8 cellular contexts compared by ENCODE assay signal in the genomic region with DNA sequence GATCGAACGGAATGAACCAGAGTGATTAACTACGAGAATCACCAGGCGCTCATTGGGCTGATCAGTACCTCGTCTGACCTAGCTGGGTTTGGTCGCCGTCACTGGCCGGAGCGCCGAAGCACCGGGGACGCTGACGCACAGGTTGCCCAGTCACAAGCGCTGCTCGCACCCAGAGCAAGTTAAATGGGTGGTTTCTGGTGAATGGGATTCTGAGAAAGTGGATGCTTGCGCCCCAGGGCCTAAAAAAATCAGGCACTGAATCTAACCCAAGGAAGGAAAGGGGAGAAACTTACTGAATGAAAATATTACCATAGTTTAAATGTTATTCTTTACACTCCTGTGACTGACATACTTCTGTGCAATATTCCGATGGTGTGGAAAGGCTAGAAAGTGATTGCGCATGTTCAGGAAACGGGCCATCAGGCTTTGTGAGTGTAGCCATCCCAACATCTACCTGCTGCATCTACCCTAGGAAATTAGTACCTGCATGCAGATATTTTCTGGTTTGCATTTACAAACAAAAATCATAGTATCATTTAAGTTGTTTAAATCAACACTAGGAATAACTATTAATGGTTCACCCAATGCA. TPM values are rescaled to one million over a fixed set of nuclear protein-coding genes. Genes with fewer than 3 reads are reported as not detected.
A peak's percentile ranks its signal among the peaks of the same experiment; 100 is the strongest.
DNase-seq lines count a peak whose midpoint lies in the region; ATAC-seq, FAIRE-seq and TF ChIP-seq lines count a peak whose summit lies in the region.

No MANE protein-coding gene starts in this region.

- H3K9me3 Mint-ChIP-seq in chondrocyte (ENCODE audit: low read depth), result no peaks in the 10 kb centered on the region

- H3K4me1 Mint-ChIP-seq in chondrocyte (ENCODE audit: low read depth), result peaks cover 12% of the 10 kb centered on the region

- H4K20me1 ChIP-seq in KMS-11 (ENCODE audit: insufficient read depth), result no peaks in the 10 kb centered on the region

- no peak for TF ChIP-seq CTCF in KMS-11 (conservative IDR thresholded peaks at IDR 0.05; ENCODE audit: low read depth, low read length)
- TF ChIP-seq CTCF in chondrocyte (IDR thresholded peaks at IDR 0.05), result no peak
- no peak for TF ChIP-seq CTCF in uterus (IDR thresholded peaks at IDR 0.05)

- H3K4me1 ChIP-seq in KMS-11 (ENCODE audit: low read depth, poor library complexity, severe bottlenecking) (peaks cover 27% of the 10 kb centered on the region), uterus (no peaks in the 10 kb centered on the region)

- DNase-seq in AG20443 (ENCODE audit: low spot score), result peak; percentile 32
- DNase-seq in chondrocyte (ENCODE audit: low spot score), result no peak
- DNase-seq in lung microvascular endothelial cell (ENCODE audit: low read depth in 2 of 2), result peak; percentile 46 to 48
- no peak for DNase-seq in uterus
- DNase-seq in RCC 7860 (ENCODE audit: low spot score), result no peak

- peak overlapping the region; percentile 94 for H2AFZ ChIP-seq in KMS-11 (ENCODE audit: low read depth)

- H3K27me3 ChIP-seq in KMS-11 (ENCODE audit: insufficient read depth, low read depth) (no peaks in the 10 kb centered on the region), uterus (no peaks in the 10 kb centered on the region)

- H3K36me3 Mint-ChIP-seq in chondrocyte (ENCODE audit: low read depth), result no peaks in the 10 kb centered on the region

- H3K36me3 ChIP-seq in KMS-11 (ENCODE audit: insufficient read depth) (no peaks in the 10 kb centered on the region), uterus (no peaks in the 10 kb centered on the region)

- H3K27ac Mint-ChIP-seq in chondrocyte (ENCODE audit: unreplicated experiment), result no peak overlapping the region

- H3K9me3 ChIP-seq in uterus, result no peaks in the 10 kb centered on the region

- no peak for FAIRE-seq in RCC 7860 (lab: Jason Lieb, UNC)

- TF ChIP-seq POLR2A in uterus (IDR thresholded peaks at IDR 0.05), result no peak

- intact Hi-C loops in uterus (cut with DNase I; ENCODE audit: low total_unique reads), result no loop called here

- H3K27me3 Mint-ChIP-seq in chondrocyte (ENCODE audit: low read depth), result no peaks in the 10 kb centered on the region

- peak overlapping the region; percentile 70 for H3K9ac ChIP-seq in KMS-11

- H3K4me3 Mint-ChIP-seq in chondrocyte (ENCODE audit: unreplicated experiment), result peak overlapping the region; percentile 78

- H3K4me3 ChIP-seq in KMS-11 (IDR thresholded peaks at IDR 0.05; ENCODE audit: insufficient read depth, low read depth, low read length), result peak overlapping the region; percentile 92
- peak overlapping the region; percentile 50 to 53 for H3K4me3 ChIP-seq in uterus

- H3K27ac ChIP-seq in KMS-11, result peak overlapping the region; percentile 74
- peak overlapping the region; percentile 62 to 72 for H3K27ac ChIP-seq in uterus

- no peaks in the 10 kb centered on the region for H3K79me2 ChIP-seq in KMS-11 (ENCODE audit: insufficient read depth, low read depth)

- peak overlapping the region; percentile 77 for H3K4me2 ChIP-seq in KMS-11

- ATAC-seq in GM21390 (IDR thresholded peaks at IDR 0.05; ENCODE audit: unreplicated experiment), result peak; percentile 43
- no peak for ATAC-seq in HG03469 (IDR thresholded peaks at IDR 0.05; ENCODE audit: unreplicated experiment)

RNA-seq across cellular contexts. Expression of gene ABCG2, which starts 0.8 kb away (rescaled TPM):
- 0.08 to 0.40 TPM (median 0.24 TPM) in 3 replicates for total RNA-seq in chondrocyte
- 1.8 and 12.9 TPM in 2 replicates for total RNA-seq in lung microvascular endothelial cell
- 10 to 100 TPM; 35.9 to 61.8 (median 50.0) TPM for total RNA-seq in uterus

Comparison
In these comparisons a context has a peak if more than half of its experiments do, and no peak if none do; other contexts are left out.
1. DNase-seq: peak in AG20443 (single experiment) and lung microvascular endothelial cell (2 of 2); none in chondrocyte (single experiment), uterus (0 of 2) and RCC 7860 (single experiment).